Comparison of ENCODE assay signal across 8 cellular contexts in genomic region chr3:58009749-58010535, GRCh38. TPM values are rescaled to one million over a fixed set of nuclear protein-coding genes. Genes with fewer than 3 reads are reported as not detected.
DNase-seq lines count a peak whose midpoint lies in the region; ATAC-seq and TF ChIP-seq lines count a peak whose summit lies in the region.

No MANE protein-coding gene starts in this region.

- intact Hi-C loops in CD14-positive monocyte (cut with micrococcal nuclease): loop anchor here in 1 of 2 donors (5.0 to 10.0 kb wide), 2 partner anchors 48 to 155 kb away; no protein-coding TSS in a partner anchor
- intact Hi-C loops in natural killer cell (cut with micrococcal nuclease): loop anchor here (5.0 kb wide), 1 partner anchor 207 kb away; no protein-coding TSS in a partner anchor

- H3K9me3 Mint-ChIP-seq in CD14-positive monocyte: peaks cover 0 to 1% (median 0%) of the 10 kb centered on the region in 7 donors
- no peaks in the 10 kb centered on the region for H3K9me3 Mint-ChIP-seq in natural killer cell

- H3K27ac Mint-ChIP-seq in CD14-positive monocyte (peak overlapping the region in 3 of 7 donors; percentile 1 to 41 (median 21)), natural killer cell (peak overlapping the region in 1 of 2 donors; percentile 24)

- TF ChIP-seq CTCF in CD14-positive monocyte (IDR thresholded peaks at IDR 0.05) (no peak), LNCaP clone FGC (IDR thresholded peaks at IDR 0.05; ENCODE audit: control insufficient read depth, extremely low read depth, insufficient read depth) (0 out of 2 replicates have a peak, but pooled peaks have one; percentile 14), natural killer cell (IDR thresholded peaks at IDR 0.05) (no peak)

- DNase-seq in CD14-positive monocyte (ENCODE audit: low spot score) (no peak), LNCaP clone FGC (ENCODE audit: low read depth) (peak; percentile 93), dermis blood vessel endothelial cell (peak; percentile 35), natural killer cell (no peak), hepatic stellate cell (ENCODE audit: low spot score) (no peak), D341Med (ENCODE audit: low spot score) (no peak)
- no peak for DNase-seq in activated naive CD4-positive, alpha-beta T cell treated with anti-CD3 and anti-CD28 coated beads, Interleukin-2, amount 50 U/mL, for 16 hours

- H3K4me3 ChIP-seq in LNCaP clone FGC (ENCODE audit: low read depth, low read length): peak overlapping the region; percentile 99

- peaks cover 37% of the 10 kb centered on the region for H3K4me1 Mint-ChIP-seq in CD14-positive monocyte
- peaks cover 24 to 34% of the 10 kb centered on the region in 2 donors for H3K4me1 Mint-ChIP-seq in natural killer cell

- H3K27me3 Mint-ChIP-seq in CD14-positive monocyte (ENCODE audit: low read depth in 3 of 3) (peaks cover 2 to 5% (median 2%) of the 10 kb centered on the region in 3 donors), natural killer cell (ENCODE audit: low read depth in 2 of 2) (no peaks in the 10 kb centered on the region)

- H3K4me3 Mint-ChIP-seq in CD14-positive monocyte (peak overlapping the region; percentile 93 to 97), natural killer cell (peak overlapping the region; percentile 58)

- ATAC-seq in natural killer cell (no peak), GM18505 (IDR thresholded peaks at IDR 0.05; ENCODE audit: unreplicated experiment) (no peak)

- H3K36me3 Mint-ChIP-seq in CD14-positive monocyte (peaks cover 4% of the 10 kb centered on the region in 2 donors), natural killer cell (no peaks in the 10 kb centered on the region)

- no peak for TF ChIP-seq POLR2A in GM18505 (IDR thresholded peaks at IDR 0.05; ENCODE audit: borderline replicate concordance, extremely low read depth, insufficient read depth, insufficient read length)

RNA-seq across cellular contexts. Expression of gene FLNB, which starts 1.7 kb away (rescaled TPM):
- polyA plus RNA-seq in CD14-positive monocyte: 1 to 10 TPM in 1 of 2 donors, under 1 TPM in 1; 0.47 to 2.1 TPM
- total RNA-seq in dermis blood vessel endothelial cell (676 and 796 TPM in 2 replicates), natural killer cell (10 to 100 TPM; 24.6 to 30.8 (median 26.6) TPM)

Comparison
In these comparisons a context has a peak if more than half of its experiments do, and no peak if none do; other contexts are left out.
1. DNase-seq: peak in LNCaP clone FGC (single experiment) and dermis blood vessel endothelial cell (single experiment); none in CD14-positive monocyte (single experiment), natural killer cell (single experiment), hepatic stellate cell (single experiment), D341Med (single experiment) and activated naive CD4-positive, alpha-beta T cell treated with anti-CD3 and anti-CD28 coated beads, Interleukin-2, amount 50 U/mL, for 16 hours (single experiment).
2. RNA of gene FLNB, which starts 1.7 kb away (total RNA-seq): 676 to 796 TPM in dermis blood vessel endothelial cell; 24.6 to 30.8 TPM in natural killer cell; every median in the first group is over 10 times any median in the second.